Comparison of ENCODE assay signal across 1 cellular context in the genomic region with DNA sequence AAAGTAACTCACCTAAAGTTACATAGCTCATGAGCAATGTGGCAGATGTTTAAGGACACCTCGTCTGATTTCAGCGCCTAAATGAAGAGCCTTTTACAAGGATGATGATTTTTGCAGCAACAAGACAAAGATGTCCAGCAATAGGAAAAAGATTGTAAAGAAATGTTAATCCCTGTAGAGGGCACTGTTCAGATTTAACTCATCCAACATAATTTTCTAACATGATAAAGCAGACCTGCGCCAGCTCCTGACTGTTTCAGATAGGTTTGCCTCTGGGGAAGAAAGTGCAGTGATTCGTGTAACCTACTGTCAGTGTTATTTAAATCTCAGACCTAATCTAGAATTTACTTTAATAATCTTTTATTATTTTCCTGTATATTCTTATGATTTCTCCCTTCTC.
TF ChIP-seq lines count a peak whose summit lies in the region.

No MANE protein-coding gene starts in this region.

TF ChIP-seq in HepG2, 621 proteins besides CTCF, POLR2A, EP300 and RAD21 (continued from another document):
- TF ChIP-seq, protein P1, sequence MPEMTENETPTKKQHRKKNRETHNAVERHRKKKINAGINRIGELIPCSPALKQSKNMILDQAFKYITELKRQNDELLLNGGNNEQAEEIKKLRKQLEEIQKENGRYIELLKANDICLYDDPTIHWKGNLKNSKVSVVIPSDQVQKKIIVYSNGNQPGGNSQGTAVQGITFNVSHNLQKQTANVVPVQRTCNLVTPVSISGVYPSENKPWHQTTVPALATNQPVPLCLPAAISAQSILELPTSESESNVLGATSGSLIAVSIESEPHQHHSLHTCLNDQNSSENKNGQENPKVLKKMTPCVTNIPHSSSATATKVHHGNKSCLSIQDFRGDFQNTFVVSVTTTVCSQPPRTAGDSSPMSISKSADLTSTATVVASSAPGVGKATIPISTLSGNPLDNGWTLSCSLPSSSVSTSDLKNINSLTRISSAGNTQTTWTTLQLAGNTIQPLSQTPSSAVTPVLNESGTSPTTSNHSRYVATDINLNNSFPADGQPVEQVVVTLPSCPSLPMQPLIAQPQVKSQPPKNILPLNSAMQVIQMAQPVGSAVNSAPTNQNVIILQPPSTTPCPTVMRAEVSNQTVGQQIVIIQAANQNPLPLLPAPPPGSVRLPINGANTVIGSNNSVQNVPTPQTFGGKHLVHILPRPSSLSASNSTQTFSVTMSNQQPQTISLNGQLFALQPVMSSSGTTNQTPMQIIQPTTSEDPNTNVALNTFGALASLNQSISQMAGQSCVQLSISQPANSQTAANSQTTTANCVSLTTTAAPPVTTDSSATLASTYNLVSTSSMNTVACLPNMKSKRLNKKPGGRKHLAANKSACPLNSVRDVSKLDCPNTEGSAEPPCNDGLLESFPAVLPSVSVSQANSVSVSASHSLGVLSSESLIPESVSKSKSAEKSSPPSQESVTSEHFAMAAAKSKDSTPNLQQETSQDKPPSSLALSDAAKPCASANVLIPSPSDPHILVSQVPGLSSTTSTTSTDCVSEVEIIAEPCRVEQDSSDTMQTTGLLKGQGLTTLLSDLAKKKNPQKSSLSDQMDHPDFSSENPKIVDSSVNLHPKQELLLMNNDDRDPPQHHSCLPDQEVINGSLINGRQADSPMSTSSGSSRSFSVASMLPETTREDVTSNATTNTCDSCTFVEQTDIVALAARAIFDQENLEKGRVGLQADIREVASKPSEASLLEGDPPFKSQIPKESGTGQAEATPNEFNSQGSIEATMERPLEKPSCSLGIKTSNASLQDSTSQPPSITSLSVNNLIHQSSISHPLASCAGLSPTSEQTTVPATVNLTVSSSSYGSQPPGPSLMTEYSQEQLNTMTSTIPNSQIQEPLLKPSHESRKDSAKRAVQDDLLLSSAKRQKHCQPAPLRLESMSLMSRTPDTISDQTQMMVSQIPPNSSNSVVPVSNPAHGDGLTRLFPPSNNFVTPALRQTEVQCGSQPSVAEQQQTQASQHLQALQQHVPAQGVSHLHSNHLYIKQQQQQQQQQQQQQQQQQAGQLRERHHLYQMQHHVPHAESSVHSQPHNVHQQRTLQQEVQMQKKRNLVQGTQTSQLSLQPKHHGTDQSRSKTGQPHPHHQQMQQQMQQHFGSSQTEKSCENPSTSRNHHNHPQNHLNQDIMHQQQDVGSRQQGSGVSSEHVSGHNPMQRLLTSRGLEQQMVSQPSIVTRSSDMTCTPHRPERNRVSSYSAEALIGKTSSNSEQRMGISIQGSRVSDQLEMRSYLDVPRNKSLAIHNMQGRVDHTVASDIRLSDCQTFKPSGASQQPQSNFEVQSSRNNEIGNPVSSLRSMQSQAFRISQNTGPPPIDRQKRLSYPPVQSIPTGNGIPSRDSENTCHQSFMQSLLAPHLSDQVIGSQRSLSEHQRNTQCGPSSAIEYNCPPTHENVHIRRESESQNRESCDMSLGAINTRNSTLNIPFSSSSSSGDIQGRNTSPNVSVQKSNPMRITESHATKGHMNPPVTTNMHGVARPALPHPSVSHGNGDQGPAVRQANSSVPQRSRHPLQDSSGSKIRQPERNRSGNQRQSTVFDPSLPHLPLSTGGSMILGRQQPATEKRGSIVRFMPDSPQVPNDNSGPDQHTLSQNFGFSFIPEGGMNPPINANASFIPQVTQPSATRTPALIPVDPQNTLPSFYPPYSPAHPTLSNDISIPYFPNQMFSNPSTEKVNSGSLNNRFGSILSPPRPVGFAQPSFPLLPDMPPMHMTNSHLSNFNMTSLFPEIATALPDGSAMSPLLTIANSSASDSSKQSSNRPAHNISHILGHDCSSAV (CRISPR knock-in tag; IDR thresholded peaks at IDR 0.05; ENCODE audit: borderline replicate concordance), result no peak
- TF ChIP-seq ZSCAN12 (CRISPR knock-in tag; IDR thresholded peaks at IDR 0.05), result no peak
